9 cellular contexts compared by ENCODE assay signal in genomic region chr3:184562875-184563568, GRCh38. TPM values are rescaled to one million over a fixed set of nuclear protein-coding genes. Genes with fewer than 3 reads are reported as not detected.
DNase-seq lines count a peak whose midpoint lies in the region; ATAC-seq and TF ChIP-seq lines count a peak whose summit lies in the region.
"Had no signal": no experiment of that assay in that cellular context is flagged by ENCODE, and none has a peak within 500 bp of the region (broad histone marks: within the 10 kb centered on the region; RNA-seq: fewer than 3 reads in every experiment).

No MANE protein-coding gene starts in this region.

- DNase-seq in NCI-H69 (lab: John Stamatoyannopoulos, UW) = peak; percentile 30
- DNase-seq in fibroblast of the aortic adventitia (ENCODE audit: low read depth) = peak; percentile 46
- DNase-seq in osteocyte (ENCODE audit: extremely low spot score, unreplicated experiment) = no peak
- no peak for DNase-seq in NCI-H2081 treated with DMSO at 0.1 percent for 48 hours (lab: John Stamatoyannopoulos, UW)
- DNase-seq in thyroid gland = no peak
- DNase-seq: activated naive CD8-positive, alpha-beta T cell treated with anti-CD3 and anti-CD28 coated beads for 36 hours had no signal

- no peak overlapping the region for H3K27ac ChIP-seq in BLaER1 treated with 17β-estradiol and CSF1 and Interleukin-3, amounts not matched to agents 10 nM and 100 nM
- H3K27ac ChIP-seq in thyroid gland = no peak overlapping the region

- peak overlapping the region in 10 of 11 experiments; percentile 94 to 99 (median 98); a peak in 19 of 22 replicates for H3K4me2 ChIP-seq in BLaER1 treated with 17β-estradiol and CSF1 and Interleukin-3, amounts not matched to agents 10 nM and 100 nM

- H3K36me3 ChIP-seq in BLaER1 treated with 17β-estradiol and CSF1 and Interleukin-3, amounts not matched to agents 10 nM and 100 nM = no peaks in the 10 kb centered on the region
- H3K36me3 ChIP-seq in thyroid gland = no peaks in the 10 kb centered on the region

- peaks cover 23% of the 10 kb centered on the region for H3K27me3 Mint-ChIP-seq in osteocyte (ENCODE audit: unreplicated experiment)

- peak overlapping the region in 3 of 11 experiments; percentile 66 to 79 (median 69); a peak in 4 of 22 replicates for H3K9ac ChIP-seq in BLaER1 treated with 17β-estradiol and CSF1 and Interleukin-3, amounts not matched to agents 10 nM and 100 nM

- intact Hi-C loops in thyroid gland (cut with DNase I) = no loop called here

- peaks cover 56 to 74% (median 66%) of the 10 kb centered on the region in 11 experiments for H3K27me3 ChIP-seq in BLaER1 treated with 17β-estradiol and CSF1 and Interleukin-3, amounts not matched to agents 10 nM and 100 nM
- no peaks in the 10 kb centered on the region for H3K27me3 ChIP-seq in thyroid gland

- peak overlapping the region; percentile 68 for H3K4me3 Mint-ChIP-seq in osteocyte (ENCODE audit: unreplicated experiment)
- H3K4me3 Mint-ChIP-seq: activated naive CD8-positive, alpha-beta T cell treated with anti-CD3 and anti-CD28 coated beads for 36 hours had no signal

- H3K27ac Mint-ChIP-seq in osteocyte (ENCODE audit: unreplicated experiment) = no peak overlapping the region
- H3K27ac Mint-ChIP-seq: activated naive CD8-positive, alpha-beta T cell treated with anti-CD3 and anti-CD28 coated beads for 36 hours had no signal

- no peaks in the 10 kb centered on the region for H3K9me3 Mint-ChIP-seq in osteocyte (ENCODE audit: unreplicated experiment)
- H3K9me3 Mint-ChIP-seq: activated naive CD8-positive, alpha-beta T cell treated with anti-CD3 and anti-CD28 coated beads for 36 hours had no signal

- no peak for TF ChIP-seq POLR2A in thyroid gland (IDR thresholded peaks at IDR 0.05)

- TF ChIP-seq CTCF in fibroblast of the aortic adventitia (IDR thresholded peaks at IDR 0.05; ENCODE audit: insufficient read depth, low read length) (no peak), osteocyte (IDR thresholded peaks at IDR 0.05) (no peak), thyroid gland (IDR thresholded peaks at IDR 0.05) (no peak)

- H3K4me1 Mint-ChIP-seq in osteocyte (ENCODE audit: unreplicated experiment) = peaks cover 54% of the 10 kb centered on the region

- H3K36me3 Mint-ChIP-seq in osteocyte (ENCODE audit: unreplicated experiment) = no peaks in the 10 kb centered on the region
- H3K36me3 Mint-ChIP-seq: activated naive CD8-positive, alpha-beta T cell treated with anti-CD3 and anti-CD28 coated beads for 36 hours had no signal

- peaks cover 13 to 51% (median 26%) of the 10 kb centered on the region in 10 experiments for H3K4me1 ChIP-seq in BLaER1 treated with 17β-estradiol and CSF1 and Interleukin-3, amounts not matched to agents 10 nM and 100 nM
- H3K4me1 ChIP-seq in thyroid gland = peaks cover 15 to 37% of the 10 kb centered on the region in 2 donors

- H3K9me3 ChIP-seq in BLaER1 treated with 17β-estradiol and CSF1 and Interleukin-3, amounts not matched to agents 10 nM and 100 nM (replicated peaks in 1 of 11) = no peaks in the 10 kb centered on the region
- H3K9me3 ChIP-seq in thyroid gland = no peaks in the 10 kb centered on the region

- peaks cover 0 to 64% (median 38%) of the 10 kb centered on the region in 11 experiments; a peak in 16 of 22 replicates for H4K20me1 ChIP-seq in BLaER1 treated with 17β-estradiol and CSF1 and Interleukin-3, amounts not matched to agents 10 nM and 100 nM

- H3K4me3 ChIP-seq in BLaER1 treated with 17β-estradiol and CSF1 and Interleukin-3, amounts not matched to agents 10 nM and 100 nM = peak overlapping the region in 9 of 10 experiments; percentile 59 to 86 (median 69); a peak in 13 of 20 replicates
- peak overlapping the region; percentile 73 for H3K4me3 ChIP-seq in fibroblast of the aortic adventitia (ENCODE audit: low read depth, low read length)
- peak overlapping the region in 1 of 3 donors; percentile 47 for H3K4me3 ChIP-seq in thyroid gland (replicated peaks in 1 of 3)

- 75 to 82% methylated on average over 15 to 18 of the region's 24 CpGs for WGBS in thyroid gland, 2 donors

- ATAC-seq in GM21390 (IDR thresholded peaks at IDR 0.05; ENCODE audit: unreplicated experiment) = no peak
- ATAC-seq in GM18870 (IDR thresholded peaks at IDR 0.05; ENCODE audit: unreplicated experiment) = no peak

RNA-seq across cellular contexts. Expression of gene EPHB3, which starts 1.4 kb away (rescaled TPM):
- total RNA-seq in fibroblast of the aortic adventitia (ENCODE audit: low replicate concordance) = 2.5 and 4.7 TPM in 2 replicates
- total RNA-seq in osteocyte = 10.6 and 11.4 TPM in 2 replicates
- total RNA-seq in thyroid gland = 1 to 10 TPM in 2 of 4 donors, under 1 TPM in 2; 0.46 to 2.7 (median 1.1) TPM

Comparison
In these comparisons a context has a peak if more than half of its experiments do, and no peak if none do; other contexts are left out.
1. DNase-seq: peak in NCI-H69 (single experiment) and fibroblast of the aortic adventitia (single experiment); none in osteocyte (single experiment), NCI-H2081 treated with DMSO at 0.1 percent for 48 hours (single experiment) and thyroid gland (0 of 2).